ENCODE assay signal across 27 cellular contexts in genomic region chr17:63955791-63956190, GRCh38. TPM values are rescaled to one million over a fixed set of nuclear protein-coding genes. Genes with fewer than 3 reads are reported as not detected.
A peak's percentile ranks its signal among the peaks of the same experiment; 100 is the strongest.
DNase-seq lines count a peak whose midpoint lies in the region; ATAC-seq, FAIRE-seq and TF ChIP-seq lines count a peak whose summit lies in the region.
"Had no signal": no experiment of that assay in that cellular context is flagged by ENCODE, and none has a peak within 500 bp of the region (broad histone marks: within the 10 kb centered on the region; RNA-seq: fewer than 3 reads in every experiment).

No MANE protein-coding gene starts in this region.

- H2AFZ ChIP-seq in Loucy (ENCODE audit: low read length) = no peak overlapping the region

- DNase-seq in immature natural killer cell (no peak), gastrocnemius medialis (no peak), GM12891 (ENCODE audit: insufficient read length, low spot score) (no peak), NCI-H2029 (lab: John Stamatoyannopoulos, UW) (no peak)
- DNase-seq: BE2C; Caco-2; CD4-positive, alpha-beta memory T cell; DMS 273 treated with DMSO at 0.1 percent for 48 hours; DMS79 treated with DMSO at 0.1 percent for 48 hours; Karpas-422; NCI-H1417; NCI-H1694 treated with DMSO at 0.1 percent for 48 hours; NCI-H446; NCI-H526 treated with DMSO at 0.1 percent for 48 hours; PC-3; Right ventricle myocardium superior had no signal

- no peaks in the 10 kb centered on the region for H3K9me3 Mint-ChIP-seq in immature natural killer cell

- peak overlapping the region in 5 of 6 donors; percentile 26 to 69 (median 51) for H3K27ac Mint-ChIP-seq in immature natural killer cell

- 0 out of 2 replicates have a peak overlapping the region, but pooled peaks have one; percentile 14 for H3K27ac ChIP-seq in BLaER1
- peak overlapping the region; percentile 96 to 100 (median 99) for H3K27ac ChIP-seq in gastrocnemius medialis
- H3K27ac ChIP-seq: A549 had no signal

- in situ Hi-C loops in gastrocnemius medialis (cut with MboI; ENCODE audit: low sequenced_read_pairs in 4 of 4) = no loop called here

- H3K27me3 ChIP-seq in BLaER1 (no peaks in the 10 kb centered on the region), Loucy (ENCODE audit: insufficient read depth, low read length, poor library complexity, severe bottlenecking) (no peaks in the 10 kb centered on the region), gastrocnemius medialis (no peaks in the 10 kb centered on the region)
- H3K27me3 ChIP-seq: BE2C had no signal

- H3K36me3 Mint-ChIP-seq in immature natural killer cell = no peaks in the 10 kb centered on the region
- H3K36me3 Mint-ChIP-seq: CD4-positive, alpha-beta memory T cell had no signal

- FAIRE-seq in GM12891 (lab: Jason Lieb, UNC) = no peak
- FAIRE-seq: A549, GM12878, H1 had no signal

- peak overlapping the region; percentile 91; the same call in 1 of the 2 replicates for H3K4me2 ChIP-seq in BLaER1
- no peak overlapping the region for H3K4me2 ChIP-seq in Loucy (ENCODE audit: low read depth, low read length, poor library complexity, severe bottlenecking)
- H3K4me2 ChIP-seq: A549 had no signal

- peaks cover 18 to 30% of the 10 kb centered on the region in 2 donors for H3K4me1 Mint-ChIP-seq in immature natural killer cell

- H3K4me3 ChIP-seq in BLaER1 = no peak overlapping the region
- no peak overlapping the region for H3K4me3 ChIP-seq in Loucy (ENCODE audit: low read length, poor library complexity, severe bottlenecking)
- no peak overlapping the region for H3K4me3 ChIP-seq in gastrocnemius medialis
- H3K4me3 ChIP-seq: A549, GM12878 had no signal

- H3K9me2 ChIP-seq in Loucy (replicated peaks; ENCODE audit: low read depth, low read length) = no peaks in the 10 kb centered on the region

- peaks cover 71% of the 10 kb centered on the region for H3K4me1 ChIP-seq in BLaER1
- peaks cover 58% of the 10 kb centered on the region for H3K4me1 ChIP-seq in Loucy (ENCODE audit: insufficient read depth, low read length, poor library complexity, severe bottlenecking)
- H3K4me1 ChIP-seq in gastrocnemius medialis = peaks cover 62 to 80% of the 10 kb centered on the region in 2 donors
- H3K4me1 ChIP-seq: BE2C, Caco-2 had no signal

- ATAC-seq in gastrocnemius medialis (no peak), GM18520 (IDR thresholded peaks at IDR 0.05; ENCODE audit: unreplicated experiment) (no peak), SK-N-SH treated with all-trans-retinoic acid at 6 μM for 48 hours (no peak)
- ATAC-seq: A549, GM12878, HCT116, PC-3 had no signal

- H4K20me1 ChIP-seq in BLaER1 = no peaks in the 10 kb centered on the region
- H4K20me1 ChIP-seq in Loucy (ENCODE audit: insufficient read depth, low read length, poor library complexity, severe bottlenecking) = no peaks in the 10 kb centered on the region

- H3K4me3 Mint-ChIP-seq in immature natural killer cell = peak overlapping the region in 1 of 5 donors; percentile 16
- H3K4me3 Mint-ChIP-seq: CD4-positive, alpha-beta memory T cell had no signal

- no peaks in the 10 kb centered on the region for H3K79me2 ChIP-seq in Loucy (ENCODE audit: insufficient read depth, low read length)

- TF ChIP-seq POLR2A in gastrocnemius medialis (IDR thresholded peaks at IDR 0.05) = no peak
- TF ChIP-seq POLR2A in GM12891 (IDR thresholded peaks at IDR 0.05; ENCODE audit: low read depth, low read length) = no peak

- H3K9me3 ChIP-seq in BLaER1 (no peaks in the 10 kb centered on the region), Loucy (ENCODE audit: insufficient read depth, low read depth, low read length) (no peaks in the 10 kb centered on the region), gastrocnemius medialis (no peaks in the 10 kb centered on the region)
- H3K9me3 ChIP-seq: A549, BE2C, Caco-2 had no signal

- H3K9ac ChIP-seq in BLaER1 (peak overlapping the region; percentile 21; the same call in 1 of the 2 replicates), Loucy (ENCODE audit: low read depth, low read length, poor library complexity, severe bottlenecking) (peak overlapping the region; percentile 76)

- peaks cover 0 to 4% (median 3%) of the 10 kb centered on the region in 3 donors for H3K27me3 Mint-ChIP-seq in immature natural killer cell (ENCODE audit: low read depth in 3 of 3)
- H3K27me3 Mint-ChIP-seq: CD4-positive, alpha-beta memory T cell had no signal

- TF ChIP-seq CTCF in Loucy (conservative IDR thresholded peaks at IDR 0.05; ENCODE audit: low read length) = no peak
- TF ChIP-seq CTCF in gastrocnemius medialis (IDR thresholded peaks at IDR 0.05 in 4 of 5, conservative IDR thresholded peaks at IDR 0.05 in 1 of 5) = no peak

- H3K36me3 ChIP-seq in BLaER1 = no peaks in the 10 kb centered on the region
- H3K36me3 ChIP-seq in Loucy (ENCODE audit: insufficient read depth, low read length) = no peaks in the 10 kb centered on the region
- peaks cover 0 to 13% of the 10 kb centered on the region in 2 donors for H3K36me3 ChIP-seq in gastrocnemius medialis
- H3K36me3 ChIP-seq: BE2C had no signal

- intact Hi-C loops in gastrocnemius medialis (cut with DNase I; ENCODE audit: low total_unique reads) = no loop called here

- peaks cover 9% of the 10 kb centered on the region; the same call in 1 of the 2 replicates for H3F3A ChIP-seq in Loucy (ENCODE audit: low read depth)

TF ChIP-seq in SK-N-SH treated with all-trans-retinoic acid at 6 μM for 48 hours, 23 proteins besides CTCF, POLR2A, EP300 and RAD21 (continues in another document):
- TF ChIP-seq ZFP3 (CRISPR knock-in tag; IDR thresholded peaks at IDR 0.05) (no peak), ZNF8 (CRISPR knock-in tag; IDR thresholded peaks at IDR 0.05) (no peak), TOX (CRISPR knock-in tag; IDR thresholded peaks at IDR 0.05; ENCODE audit: borderline replicate concordance) (no peak), ZFP30 (CRISPR knock-in tag; IDR thresholded peaks at IDR 0.05) (no peak), SNAI2 (CRISPR knock-in tag; IDR thresholded peaks at IDR 0.05) (no peak), ZNF70 (CRISPR knock-in tag; IDR thresholded peaks at IDR 0.05) (no peak), ZC3H10 (CRISPR knock-in tag; IDR thresholded peaks at IDR 0.05) (no peak), ZNF565 (CRISPR knock-in tag; conservative IDR thresholded peaks at IDR 0.05; ENCODE audit: low read depth) (no peak), BACH2 (CRISPR knock-in tag; IDR thresholded peaks at IDR 0.05; ENCODE audit: borderline replicate concordance) (no peak), OSR1 (CRISPR knock-in tag; IDR thresholded peaks at IDR 0.05) (no peak)

TF ChIP-seq in GM12891, 5 proteins besides CTCF, POLR2A, EP300 and RAD21:
- TF ChIP-seq TAF1 (IDR thresholded peaks at IDR 0.05; ENCODE audit: low read depth, low read length) = no peak
- no peak for TF ChIP-seq SPI1 (IDR thresholded peaks at IDR 0.05; ENCODE audit: low read depth, low read length)
- TF ChIP-seq POLR2AphosphoS5 (IDR thresholded peaks at IDR 0.05; ENCODE audit: low read depth, low read length) = no peak
- no peak for TF ChIP-seq POU2F2 (IDR thresholded peaks at IDR 0.05; ENCODE audit: low read depth, low read length)
- no peak for TF ChIP-seq PAX5 (IDR thresholded peaks at IDR 0.05; ENCODE audit: insufficient read depth, low read length, severe bottlenecking)

RNA-seq across cellular contexts. Expression of gene SCN4A, which starts 16.9 kb away (rescaled TPM):
- polyA plus RNA-seq in immature natural killer cell = under 1 TPM in 1 of 3 donors, not detected in 2; 0.02 TPM
- total RNA-seq in gastrocnemius medialis = 100 to 1,000 TPM in 1 of 4 donors, 10 to 100 TPM in 3; 45.3 to 107 (median 69.1) TPM
- polyA plus RNA-seq in GM12891 (2012; ENCODE audit: low read depth, missing spikeins) = 0.19 TPM
- total RNA-seq: Caco-2, MCF 10A, PC-3, RPMI7951, SK-MEL-5 had no signal
- polyA plus RNA-seq: CD4-positive, alpha-beta memory T cell had no signal

RNA-seq across cellular contexts. Expression of gene CD79B, which starts 23.7 kb away (rescaled TPM):
- 10 to 100 TPM; 45.8 to 67.3 (median 51.9) TPM for polyA plus RNA-seq in immature natural killer cell
- total RNA-seq in gastrocnemius medialis = 1 to 10 TPM; 2.2 to 5.1 (median 3.3) TPM
- 62.7 TPM for polyA plus RNA-seq in GM12891 (2012; ENCODE audit: low read depth, missing spikeins)
- total RNA-seq: Caco-2, MCF 10A, PC-3, RPMI7951 had no signal

RNA-seq across cellular contexts. Expression of gene GH1, which starts 37.2 kb away (rescaled TPM):
- not detected for polyA plus RNA-seq in immature natural killer cell
- not detected for total RNA-seq in gastrocnemius medialis
- 0.17 TPM for polyA plus RNA-seq in GM12891 (2012; ENCODE audit: low read depth, missing spikeins)
- total RNA-seq: Caco-2; CD4-positive, alpha-beta memory T cell; GM12878; H1; MCF 10A; PC-3; Right ventricle myocardium superior; RPMI7951; SK-MEL-5 had no signal
- polyA plus RNA-seq: A549; CD4-positive, alpha-beta memory T cell had no signal

RNA-seq across cellular contexts. Expression of gene PRR29, which starts 42.4 kb away (rescaled TPM):
- polyA plus RNA-seq in immature natural killer cell = 1 to 10 TPM; 5.0 to 6.8 (median 5.5) TPM
- total RNA-seq in gastrocnemius medialis = under 1 TPM in 1 of 4 donors, not detected in 3; 0.13 TPM
- polyA plus RNA-seq in GM12891 (2012; ENCODE audit: low read depth, missing spikeins) = 0.64 TPM
- total RNA-seq: Caco-2, MCF 10A, RPMI7951, SK-MEL-5 had no signal

RNA-seq across cellular contexts. Expression of gene CSHL1, which starts 44.7 kb away (rescaled TPM):
- polyA plus RNA-seq in immature natural killer cell = not detected
- not detected for total RNA-seq in gastrocnemius medialis
- not detected for polyA plus RNA-seq in GM12891 (2012; ENCODE audit: low read depth, missing spikeins)
- total RNA-seq: Caco-2; CD4-positive, alpha-beta memory T cell; GM12878; H1; MCF 10A; PC-3; Right ventricle myocardium superior; RPMI7951; SK-MEL-5 had no signal
- polyA plus RNA-seq: A549; CD4-positive, alpha-beta memory T cell; GM12878; H1 had no signal
